1 cellular context compared by ENCODE assay signal in the genomic region with DNA sequence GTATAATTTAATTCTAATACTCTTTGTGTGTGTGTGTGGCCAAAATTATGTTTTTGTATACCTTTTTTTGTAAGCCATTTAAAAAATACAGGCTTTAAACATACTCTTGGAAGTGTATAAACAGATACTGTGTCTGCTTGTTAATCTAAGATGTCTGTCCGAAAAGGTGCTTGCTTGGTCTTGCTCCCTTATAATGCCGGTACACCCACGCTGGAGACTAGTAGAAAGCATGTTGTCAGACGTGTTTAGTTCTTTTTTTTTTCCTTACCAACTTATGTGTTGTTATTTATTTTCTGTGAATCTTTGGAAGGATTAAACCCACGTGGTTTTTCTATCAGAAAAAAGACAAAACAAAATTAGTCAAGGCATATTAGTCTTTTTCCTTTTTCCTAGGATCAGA.
TF ChIP-seq lines count a peak whose summit lies in the region.

No MANE protein-coding gene starts in this region.

TF ChIP-seq in GM23338, 12 proteins besides CTCF, POLR2A, EP300 and RAD21 (continued from another document):
- TF ChIP-seq, protein P1, sequence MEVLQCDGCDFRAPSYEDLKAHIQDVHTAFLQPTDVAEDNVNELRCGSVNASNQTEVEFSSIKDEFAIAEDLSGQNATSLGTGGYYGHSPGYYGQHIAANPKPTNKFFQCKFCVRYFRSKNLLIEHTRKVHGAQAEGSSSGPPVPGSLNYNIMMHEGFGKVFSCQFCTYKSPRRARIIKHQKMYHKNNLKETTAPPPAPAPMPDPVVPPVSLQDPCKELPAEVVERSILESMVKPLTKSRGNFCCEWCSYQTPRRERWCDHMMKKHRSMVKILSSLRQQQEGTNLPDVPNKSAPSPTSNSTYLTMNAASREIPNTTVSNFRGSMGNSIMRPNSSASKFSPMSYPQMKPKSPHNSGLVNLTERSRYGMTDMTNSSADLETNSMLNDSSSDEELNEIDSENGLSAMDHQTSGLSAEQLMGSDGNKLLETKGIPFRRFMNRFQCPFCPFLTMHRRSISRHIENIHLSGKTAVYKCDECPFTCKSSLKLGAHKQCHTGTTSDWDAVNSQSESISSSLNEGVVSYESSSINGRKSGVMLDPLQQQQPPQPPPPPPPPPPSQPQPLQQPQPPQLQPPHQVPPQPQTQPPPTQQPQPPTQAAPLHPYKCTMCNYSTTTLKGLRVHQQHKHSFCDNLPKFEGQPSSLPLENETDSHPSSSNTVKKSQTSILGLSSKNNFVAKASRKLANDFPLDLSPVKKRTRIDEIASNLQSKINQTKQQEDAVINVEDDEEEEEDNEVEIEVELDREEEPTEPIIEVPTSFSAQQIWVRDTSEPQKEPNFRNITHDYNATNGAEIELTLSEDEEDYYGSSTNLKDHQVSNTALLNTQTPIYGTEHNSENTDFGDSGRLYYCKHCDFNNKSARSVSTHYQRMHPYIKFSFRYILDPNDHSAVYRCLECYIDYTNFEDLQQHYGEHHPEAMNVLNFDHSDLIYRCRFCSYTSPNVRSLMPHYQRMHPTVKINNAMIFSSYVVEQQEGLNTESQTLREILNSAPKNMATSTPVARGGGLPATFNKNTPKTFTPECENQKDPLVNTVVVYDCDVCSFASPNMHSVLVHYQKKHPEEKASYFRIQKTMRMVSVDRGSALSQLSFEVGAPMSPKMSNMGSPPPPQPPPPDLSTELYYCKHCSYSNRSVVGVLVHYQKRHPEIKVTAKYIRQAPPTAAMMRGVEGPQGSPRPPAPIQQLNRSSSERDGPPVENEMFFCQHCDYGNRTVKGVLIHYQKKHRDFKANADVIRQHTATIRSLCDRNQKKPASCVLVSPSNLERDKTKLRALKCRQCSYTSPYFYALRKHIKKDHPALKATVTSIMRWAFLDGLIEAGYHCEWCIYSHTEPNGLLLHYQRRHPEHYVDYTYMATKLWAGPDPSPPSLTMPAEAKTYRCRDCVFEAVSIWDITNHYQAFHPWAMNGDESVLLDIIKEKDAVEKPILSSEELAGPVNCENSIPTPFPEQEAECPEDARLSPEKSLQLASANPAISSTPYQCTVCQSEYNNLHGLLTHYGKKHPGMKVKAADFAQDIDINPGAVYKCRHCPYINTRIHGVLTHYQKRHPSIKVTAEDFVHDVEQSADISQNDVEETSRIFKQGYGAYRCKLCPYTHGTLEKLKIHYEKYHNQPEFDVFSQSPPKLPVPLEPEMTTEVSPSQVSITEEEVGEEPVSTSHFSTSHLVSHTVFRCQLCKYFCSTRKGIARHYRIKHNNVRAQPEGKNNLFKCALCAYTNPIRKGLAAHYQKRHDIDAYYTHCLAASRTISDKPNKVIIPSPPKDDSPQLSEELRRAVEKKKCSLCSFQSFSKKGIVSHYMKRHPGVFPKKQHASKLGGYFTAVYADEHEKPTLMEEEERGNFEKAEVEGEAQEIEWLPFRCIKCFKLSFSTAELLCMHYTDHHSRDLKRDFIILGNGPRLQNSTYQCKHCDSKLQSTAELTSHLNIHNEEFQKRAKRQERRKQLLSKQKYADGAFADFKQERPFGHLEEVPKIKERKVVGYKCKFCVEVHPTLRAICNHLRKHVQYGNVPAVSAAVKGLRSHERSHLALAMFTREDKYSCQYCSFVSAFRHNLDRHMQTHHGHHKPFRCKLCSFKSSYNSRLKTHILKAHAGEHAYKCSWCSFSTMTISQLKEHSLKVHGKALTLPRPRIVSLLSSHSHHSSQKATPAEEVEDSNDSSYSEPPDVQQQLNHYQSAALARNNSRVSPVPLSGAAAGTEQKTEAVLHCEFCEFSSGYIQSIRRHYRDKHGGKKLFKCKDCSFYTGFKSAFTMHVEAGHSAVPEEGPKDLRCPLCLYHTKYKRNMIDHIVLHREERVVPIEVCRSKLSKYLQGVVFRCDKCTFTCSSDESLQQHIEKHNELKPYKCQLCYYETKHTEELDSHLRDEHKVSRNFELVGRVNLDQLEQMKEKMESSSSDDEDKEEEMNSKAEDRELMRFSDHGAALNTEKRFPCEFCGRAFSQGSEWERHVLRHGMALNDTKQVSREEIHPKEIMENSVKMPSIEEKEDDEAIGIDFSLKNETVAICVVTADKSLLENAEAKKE (CRISPR knock-in tag; IDR thresholded peaks at IDR 0.05), result no peak
- TF ChIP-seq, protein P2, sequence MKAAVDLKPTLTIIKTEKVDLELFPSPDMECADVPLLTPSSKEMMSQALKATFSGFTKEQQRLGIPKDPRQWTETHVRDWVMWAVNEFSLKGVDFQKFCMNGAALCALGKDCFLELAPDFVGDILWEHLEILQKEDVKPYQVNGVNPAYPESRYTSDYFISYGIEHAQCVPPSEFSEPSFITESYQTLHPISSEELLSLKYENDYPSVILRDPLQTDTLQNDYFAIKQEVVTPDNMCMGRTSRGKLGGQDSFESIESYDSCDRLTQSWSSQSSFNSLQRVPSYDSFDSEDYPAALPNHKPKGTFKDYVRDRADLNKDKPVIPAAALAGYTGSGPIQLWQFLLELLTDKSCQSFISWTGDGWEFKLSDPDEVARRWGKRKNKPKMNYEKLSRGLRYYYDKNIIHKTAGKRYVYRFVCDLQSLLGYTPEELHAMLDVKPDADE (IDR thresholded peaks at IDR 0.05), result no peak
- no peak for TF ChIP-seq ZNF114 (CRISPR knock-in tag; IDR thresholded peaks at IDR 0.05)
- TF ChIP-seq CREB1 (CRISPR knock-in tag; IDR thresholded peaks at IDR 0.05; ENCODE audit: low read depth), result no peak
- no peak for TF ChIP-seq STAT1 (IDR thresholded peaks at IDR 0.05; ENCODE audit: unreplicated experiment)
- no peak for TF ChIP-seq NANOG (IDR thresholded peaks at IDR 0.05; ENCODE audit: borderline replicate concordance)
- TF ChIP-seq POLR2AphosphoS5 (IDR thresholded peaks at IDR 0.05; ENCODE audit: low read depth), result no peak
